1 cellular context compared by ENCODE assay signal in genomic region chr2:219131327-219131726, GRCh38.
TF ChIP-seq lines count a peak whose summit lies in the region.

No MANE protein-coding gene starts in this region.

TF ChIP-seq in A549, 52 proteins besides CTCF, POLR2A, EP300 and RAD21 (continued from another document):
- TF ChIP-seq REST (IDR thresholded peaks at IDR 0.05): no peak
